Comparison of ENCODE assay signal across 14 cellular contexts in genomic region chr6:109235639-109236038, GRCh38.
"Had no signal": no experiment of that assay in that cellular context is flagged by ENCODE, and none has a peak within 500 bp of the region (broad histone marks: within the 10 kb centered on the region; RNA-seq: fewer than 3 reads in every experiment).

No MANE protein-coding gene starts in this region.

- DNase-seq: activated naive CD4-positive, alpha-beta T cell treated with anti-CD3 and anti-CD28 coated beads, Interleukin-2, amount 50 U/mL, for 16 hours; cerebellar nuclear complex; cortex of kidney; effector CD4-positive, alpha-beta T cell; left lung; mammary epithelial cell; stimulated activated CD4-positive, alpha-beta T cell treated with anti-CD3 and anti-CD28 coated beads, Interleukin-12 subunit alpha, Interleukin-12 subunit beta, amount 100 ng/mL, for 4 hours; stimulated activated naive CD4-positive, alpha-beta T cell; thyroid gland had no signal

- H3K4me3 Mint-ChIP-seq: activated CD4-positive, alpha-beta T cell treated with anti-CD3 and anti-CD28 coated beads for 36 hours; activated CD8-positive, alpha-beta T cell treated with anti-CD3 and anti-CD28 coated beads for 36 hours; T-helper 1 cell treated with Interleukin-12 subunit alpha and Interleukin-12 subunit beta and Interleukin-4 antibody, amounts not matched to agents 30 μg/mL and 1 μg/mL, for 36 hours; WTC11 had no signal

- H3K36me3 Mint-ChIP-seq: WTC11 had no signal

- H3K9me3 Mint-ChIP-seq: activated CD8-positive, alpha-beta T cell treated with anti-CD3 and anti-CD28 coated beads for 36 hours; T-helper 1 cell treated with Interleukin-12 subunit alpha and Interleukin-12 subunit beta and Interleukin-4 antibody, amounts not matched to agents 30 μg/mL and 1 μg/mL, for 36 hours had no signal

- H3K27ac Mint-ChIP-seq: activated CD4-positive, alpha-beta T cell treated with anti-CD3 and anti-CD28 coated beads for 36 hours; progenitor cell of endocrine pancreas; WTC11 had no signal

- H3K27me3 Mint-ChIP-seq: activated CD8-positive, alpha-beta T cell treated with anti-CD3 and anti-CD28 coated beads for 36 hours had no signal

- ATAC-seq: left lung had no signal
